In the genomic region with DNA sequence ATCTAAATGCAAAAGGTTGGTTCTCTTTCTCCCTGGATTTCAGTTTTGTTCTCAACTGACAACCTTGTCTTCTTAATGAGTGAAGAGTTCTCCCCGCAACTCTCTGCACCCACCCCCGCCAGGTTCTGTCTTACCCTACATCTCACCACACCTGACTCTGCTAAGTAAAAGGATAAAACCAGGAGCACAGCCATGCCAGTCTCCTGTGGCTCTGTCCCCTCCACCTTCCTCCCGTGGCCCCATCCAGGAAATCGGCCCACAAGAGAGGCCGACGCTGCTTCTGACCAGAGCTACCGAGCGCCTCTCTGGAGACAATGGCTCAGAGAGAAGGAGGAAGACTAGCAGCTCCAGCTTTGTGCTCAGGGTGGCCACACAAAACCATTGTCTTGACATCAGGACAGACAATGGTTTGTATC, we compare ENCODE assay signal across 2 cellular contexts.
A peak's percentile ranks its signal among the peaks of the same experiment; 100 is the strongest.
TF ChIP-seq lines count a peak whose summit lies in the region.

No MANE protein-coding gene starts in this region.

TF ChIP-seq in K562, 482 proteins besides CTCF, POLR2A, EP300 and RAD21 (continued from another document and continues in another):
- TF ChIP-seq HOMEZ (CRISPR knock-in tag; IDR thresholded peaks at IDR 0.05) (peak; percentile 58; the same call in 1 of the 2 replicates), FOSL1 (tag; conservative IDR thresholded peaks at IDR 0.05) (peak; percentile 33; the same call in 1 of the 2 replicates), U2AF2 (optimal IDR thresholded peaks at IDR 0.05; ENCODE audit: low read depth, low read length) (no peak), ZKSCAN8 (CRISPR knock-in tag; IDR thresholded peaks at IDR 0.05) (0 out of 2 replicates have a peak, but pooled peaks have one; percentile 51), ZNF57 (CRISPR knock-in tag; IDR thresholded peaks at IDR 0.05) (no peak), ZSCAN32 (CRISPR knock-in tag; IDR thresholded peaks at IDR 0.05) (no peak), KLF6 (CRISPR knock-in tag; IDR thresholded peaks at IDR 0.05; ENCODE audit: borderline replicate concordance) (no peak), COPS2 (conservative IDR thresholded peaks at IDR 0.05) (no peak), BDP1 (IDR thresholded peaks at IDR 0.05; ENCODE audit: insufficient read depth, insufficient read length) (no peak), TAF7 (tag; IDR thresholded peaks at IDR 0.05) (0 out of 2 replicates have a peak, but pooled peaks have one; percentile 19), RAD51 (IDR thresholded peaks at IDR 0.05; ENCODE audit: borderline replicate concordance, low read depth) (no peak), FOXP1 (CRISPR knock-in tag; IDR thresholded peaks at IDR 0.05) (no peak)
- TF ChIP-seq, protein P1, sequence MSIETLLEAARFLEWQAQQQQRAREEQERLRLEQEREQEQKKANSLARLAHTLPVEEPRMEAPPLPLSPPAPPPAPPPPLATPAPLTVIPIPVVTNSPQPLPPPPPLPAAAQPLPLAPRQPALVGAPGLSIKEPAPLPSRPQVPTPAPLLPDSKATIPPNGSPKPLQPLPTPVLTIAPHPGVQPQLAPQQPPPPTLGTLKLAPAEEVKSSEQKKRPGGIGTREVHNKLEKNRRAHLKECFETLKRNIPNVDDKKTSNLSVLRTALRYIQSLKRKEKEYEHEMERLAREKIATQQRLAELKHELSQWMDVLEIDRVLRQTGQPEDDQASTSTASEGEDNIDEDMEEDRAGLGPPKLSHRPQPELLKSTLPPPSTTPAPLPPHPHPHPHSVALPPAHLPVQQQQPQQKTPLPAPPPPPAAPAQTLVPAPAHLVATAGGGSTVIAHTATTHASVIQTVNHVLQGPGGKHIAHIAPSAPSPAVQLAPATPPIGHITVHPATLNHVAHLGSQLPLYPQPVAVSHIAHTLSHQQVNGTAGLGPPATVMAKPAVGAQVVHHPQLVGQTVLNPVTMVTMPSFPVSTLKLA (conservative IDR thresholded peaks at IDR 0.05), result no peak
- TF ChIP-seq, protein P2, sequence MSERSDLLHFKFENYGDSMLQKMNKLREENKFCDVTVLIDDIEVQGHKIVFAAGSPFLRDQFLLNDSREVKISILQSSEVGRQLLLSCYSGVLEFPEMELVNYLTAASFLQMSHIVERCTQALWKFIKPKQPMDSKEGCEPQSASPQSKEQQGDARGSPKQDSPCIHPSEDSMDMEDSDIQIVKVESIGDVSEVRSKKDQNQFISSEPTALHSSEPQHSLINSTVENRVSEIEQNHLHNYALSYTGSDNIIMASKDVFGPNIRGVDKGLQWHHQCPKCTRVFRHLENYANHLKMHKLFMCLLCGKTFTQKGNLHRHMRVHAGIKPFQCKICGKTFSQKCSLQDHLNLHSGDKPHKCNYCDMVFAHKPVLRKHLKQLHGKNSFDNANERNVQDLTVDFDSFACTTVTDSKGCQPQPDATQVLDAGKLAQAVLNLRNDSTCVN (CRISPR knock-in tag; IDR thresholded peaks at IDR 0.05), result no peak
- TF ChIP-seq, protein P3, sequence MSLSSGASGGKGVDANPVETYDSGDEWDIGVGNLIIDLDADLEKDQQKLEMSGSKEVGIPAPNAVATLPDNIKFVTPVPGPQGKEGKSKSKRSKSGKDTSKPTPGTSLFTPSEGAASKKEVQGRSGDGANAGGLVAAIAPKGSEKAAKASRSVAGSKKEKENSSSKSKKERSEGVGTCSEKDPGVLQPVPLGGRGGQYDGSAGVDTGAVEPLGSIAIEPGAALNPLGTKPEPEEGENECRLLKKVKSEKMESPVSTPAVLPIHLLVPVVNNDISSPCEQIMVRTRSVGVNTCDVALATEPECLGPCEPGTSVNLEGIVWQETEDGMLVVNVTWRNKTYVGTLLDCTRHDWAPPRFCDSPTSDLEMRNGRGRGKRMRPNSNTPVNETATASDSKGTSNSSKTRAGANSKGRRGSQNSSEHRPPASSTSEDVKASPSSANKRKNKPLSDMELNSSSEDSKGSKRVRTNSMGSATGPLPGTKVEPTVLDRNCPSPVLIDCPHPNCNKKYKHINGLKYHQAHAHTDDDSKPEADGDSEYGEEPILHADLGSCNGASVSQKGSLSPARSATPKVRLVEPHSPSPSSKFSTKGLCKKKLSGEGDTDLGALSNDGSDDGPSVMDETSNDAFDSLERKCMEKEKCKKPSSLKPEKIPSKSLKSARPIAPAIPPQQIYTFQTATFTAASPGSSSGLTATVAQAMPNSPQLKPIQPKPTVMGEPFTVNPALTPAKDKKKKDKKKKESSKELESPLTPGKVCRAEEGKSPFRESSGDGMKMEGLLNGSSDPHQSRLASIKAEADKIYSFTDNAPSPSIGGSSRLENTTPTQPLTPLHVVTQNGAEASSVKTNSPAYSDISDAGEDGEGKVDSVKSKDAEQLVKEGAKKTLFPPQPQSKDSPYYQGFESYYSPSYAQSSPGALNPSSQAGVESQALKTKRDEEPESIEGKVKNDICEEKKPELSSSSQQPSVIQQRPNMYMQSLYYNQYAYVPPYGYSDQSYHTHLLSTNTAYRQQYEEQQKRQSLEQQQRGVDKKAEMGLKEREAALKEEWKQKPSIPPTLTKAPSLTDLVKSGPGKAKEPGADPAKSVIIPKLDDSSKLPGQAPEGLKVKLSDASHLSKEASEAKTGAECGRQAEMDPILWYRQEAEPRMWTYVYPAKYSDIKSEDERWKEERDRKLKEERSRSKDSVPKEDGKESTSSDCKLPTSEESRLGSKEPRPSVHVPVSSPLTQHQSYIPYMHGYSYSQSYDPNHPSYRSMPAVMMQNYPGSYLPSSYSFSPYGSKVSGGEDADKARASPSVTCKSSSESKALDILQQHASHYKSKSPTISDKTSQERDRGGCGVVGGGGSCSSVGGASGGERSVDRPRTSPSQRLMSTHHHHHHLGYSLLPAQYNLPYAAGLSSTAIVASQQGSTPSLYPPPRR (CRISPR knock-in tag; IDR thresholded peaks at IDR 0.05; ENCODE audit: borderline replicate concordance), result no peak

TF ChIP-seq in HepG2, 621 proteins besides CTCF, POLR2A, EP300 and RAD21 (continues in another document):
- TF ChIP-seq, protein P4, sequence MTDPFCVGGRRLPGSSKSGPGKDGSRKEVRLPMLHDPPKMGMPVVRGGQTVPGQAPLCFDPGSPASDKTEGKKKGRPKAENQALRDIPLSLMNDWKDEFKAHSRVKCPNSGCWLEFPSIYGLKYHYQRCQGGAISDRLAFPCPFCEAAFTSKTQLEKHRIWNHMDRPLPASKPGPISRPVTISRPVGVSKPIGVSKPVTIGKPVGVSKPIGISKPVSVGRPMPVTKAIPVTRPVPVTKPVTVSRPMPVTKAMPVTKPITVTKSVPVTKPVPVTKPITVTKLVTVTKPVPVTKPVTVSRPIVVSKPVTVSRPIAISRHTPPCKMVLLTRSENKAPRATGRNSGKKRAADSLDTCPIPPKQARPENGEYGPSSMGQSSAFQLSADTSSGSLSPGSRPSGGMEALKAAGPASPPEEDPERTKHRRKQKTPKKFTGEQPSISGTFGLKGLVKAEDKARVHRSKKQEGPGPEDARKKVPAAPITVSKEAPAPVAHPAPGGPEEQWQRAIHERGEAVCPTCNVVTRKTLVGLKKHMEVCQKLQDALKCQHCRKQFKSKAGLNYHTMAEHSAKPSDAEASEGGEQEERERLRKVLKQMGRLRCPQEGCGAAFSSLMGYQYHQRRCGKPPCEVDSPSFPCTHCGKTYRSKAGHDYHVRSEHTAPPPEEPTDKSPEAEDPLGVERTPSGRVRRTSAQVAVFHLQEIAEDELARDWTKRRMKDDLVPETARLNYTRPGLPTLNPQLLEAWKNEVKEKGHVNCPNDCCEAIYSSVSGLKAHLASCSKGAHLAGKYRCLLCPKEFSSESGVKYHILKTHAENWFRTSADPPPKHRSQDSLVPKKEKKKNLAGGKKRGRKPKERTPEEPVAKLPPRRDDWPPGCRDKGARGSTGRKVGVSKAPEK (CRISPR knock-in tag; IDR thresholded peaks at IDR 0.05; ENCODE audit: borderline replicate concordance), result no peak
- TF ChIP-seq THRA (CRISPR knock-in tag; IDR thresholded peaks at IDR 0.05; ENCODE audit: borderline replicate concordance) (no peak), REPIN1 (CRISPR knock-in tag; IDR thresholded peaks at IDR 0.05; ENCODE audit: borderline replicate concordance, low read depth) (0 out of 2 replicates have a peak, but pooled peaks have one; percentile 14), MIXL1 (CRISPR knock-in tag; IDR thresholded peaks at IDR 0.05) (no peak), PLRG1 (conservative IDR thresholded peaks at IDR 0.05) (no peak), NR2F2 (IDR thresholded peaks at IDR 0.05; ENCODE audit: borderline replicate concordance, low read depth) (no peak)
- TF ChIP-seq, protein P5, sequence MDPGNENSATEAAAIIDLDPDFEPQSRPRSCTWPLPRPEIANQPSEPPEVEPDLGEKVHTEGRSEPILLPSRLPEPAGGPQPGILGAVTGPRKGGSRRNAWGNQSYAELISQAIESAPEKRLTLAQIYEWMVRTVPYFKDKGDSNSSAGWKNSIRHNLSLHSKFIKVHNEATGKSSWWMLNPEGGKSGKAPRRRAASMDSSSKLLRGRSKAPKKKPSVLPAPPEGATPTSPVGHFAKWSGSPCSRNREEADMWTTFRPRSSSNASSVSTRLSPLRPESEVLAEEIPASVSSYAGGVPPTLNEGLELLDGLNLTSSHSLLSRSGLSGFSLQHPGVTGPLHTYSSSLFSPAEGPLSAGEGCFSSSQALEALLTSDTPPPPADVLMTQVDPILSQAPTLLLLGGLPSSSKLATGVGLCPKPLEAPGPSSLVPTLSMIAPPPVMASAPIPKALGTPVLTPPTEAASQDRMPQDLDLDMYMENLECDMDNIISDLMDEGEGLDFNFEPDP (CRISPR knock-in tag; conservative IDR thresholded peaks at IDR 0.05), result 0 out of 2 replicates have a peak, but pooled peaks have one; percentile 25
- TF ChIP-seq, protein P6, sequence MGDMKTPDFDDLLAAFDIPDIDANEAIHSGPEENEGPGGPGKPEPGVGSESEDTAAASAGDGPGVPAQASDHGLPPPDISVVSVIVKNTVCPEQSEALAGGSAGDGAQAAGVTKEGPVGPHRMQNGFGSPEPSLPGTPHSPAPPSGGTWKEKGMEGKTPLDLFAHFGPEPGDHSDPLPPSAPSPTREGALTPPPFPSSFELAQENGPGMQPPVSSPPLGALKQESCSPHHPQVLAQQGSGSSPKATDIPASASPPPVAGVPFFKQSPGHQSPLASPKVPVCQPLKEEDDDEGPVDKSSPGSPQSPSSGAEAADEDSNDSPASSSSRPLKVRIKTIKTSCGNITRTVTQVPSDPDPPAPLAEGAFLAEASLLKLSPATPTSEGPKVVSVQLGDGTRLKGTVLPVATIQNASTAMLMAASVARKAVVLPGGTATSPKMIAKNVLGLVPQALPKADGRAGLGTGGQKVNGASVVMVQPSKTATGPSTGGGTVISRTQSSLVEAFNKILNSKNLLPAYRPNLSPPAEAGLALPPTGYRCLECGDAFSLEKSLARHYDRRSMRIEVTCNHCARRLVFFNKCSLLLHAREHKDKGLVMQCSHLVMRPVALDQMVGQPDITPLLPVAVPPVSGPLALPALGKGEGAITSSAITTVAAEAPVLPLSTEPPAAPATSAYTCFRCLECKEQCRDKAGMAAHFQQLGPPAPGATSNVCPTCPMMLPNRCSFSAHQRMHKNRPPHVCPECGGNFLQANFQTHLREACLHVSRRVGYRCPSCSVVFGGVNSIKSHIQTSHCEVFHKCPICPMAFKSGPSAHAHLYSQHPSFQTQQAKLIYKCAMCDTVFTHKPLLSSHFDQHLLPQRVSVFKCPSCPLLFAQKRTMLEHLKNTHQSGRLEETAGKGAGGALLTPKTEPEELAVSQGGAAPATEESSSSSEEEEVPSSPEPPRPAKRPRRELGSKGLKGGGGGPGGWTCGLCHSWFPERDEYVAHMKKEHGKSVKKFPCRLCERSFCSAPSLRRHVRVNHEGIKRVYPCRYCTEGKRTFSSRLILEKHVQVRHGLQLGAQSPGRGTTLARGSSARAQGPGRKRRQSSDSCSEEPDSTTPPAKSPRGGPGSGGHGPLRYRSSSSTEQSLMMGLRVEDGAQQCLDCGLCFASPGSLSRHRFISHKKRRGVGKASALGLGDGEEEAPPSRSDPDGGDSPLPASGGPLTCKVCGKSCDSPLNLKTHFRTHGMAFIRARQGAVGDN (CRISPR knock-in tag; IDR thresholded peaks at IDR 0.05), result peak; percentile 7; the same call in 1 of the 2 replicates
